34 cellular contexts compared by ENCODE assay signal in the genomic region with DNA sequence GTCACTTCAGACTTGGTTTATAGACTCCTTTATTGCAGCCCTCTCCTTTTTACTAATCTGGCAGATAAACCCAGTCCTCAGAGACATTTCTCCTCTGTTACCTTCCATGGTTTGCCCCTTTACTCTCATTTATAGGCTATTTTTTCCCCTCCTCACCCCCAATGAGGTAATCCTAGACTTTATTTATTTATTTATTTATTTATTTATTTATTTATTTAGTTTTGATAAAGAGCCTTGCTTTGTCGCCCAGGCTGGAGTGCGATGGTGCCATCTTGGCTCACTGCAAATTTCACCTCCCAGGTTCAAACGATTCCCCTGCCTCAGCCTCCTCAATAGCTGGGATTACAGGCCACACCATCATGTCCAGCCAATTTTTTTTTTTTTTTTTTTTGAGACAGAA.
"Had no signal": no experiment of that assay in that cellular context is flagged by ENCODE, and none has a peak within 500 bp of the region (broad histone marks: within the 10 kb centered on the region; RNA-seq: fewer than 3 reads in every experiment).

No MANE protein-coding gene starts in this region.

- H3K9me3 ChIP-seq: ascending aorta had no signal

- H3K36me3 ChIP-seq: ascending aorta had no signal

- H3K4me1 ChIP-seq: ascending aorta had no signal

- H3K27ac ChIP-seq: ascending aorta, VCaP had no signal

- ATAC-seq: activated CD4-positive, alpha-beta T cell treated with anti-CD3 and anti-CD28 coated beads for 36 hours; activated CD4-positive, CD25-positive, alpha-beta regulatory T cell treated with anti-CD3 and anti-CD28 coated beads, Interleukin-2, amount 50 U/mL, for 24 hours; activated CD8-positive, alpha-beta memory T cell treated with anti-CD3 and anti-CD28 coated beads, Interleukin-2, amount 10 ng/mL, durations not matched to agents 7 days and 5 days; activated CD8-positive, alpha-beta T cell treated with anti-CD3 and anti-CD28 coated beads, Interleukin-2, amount 10 ng/mL, durations not matched to agents 7 days and 5 days; activated naive CD8-positive, alpha-beta T cell treated with anti-CD3 and anti-CD28 coated beads, Interleukin-2, amount 50 U/mL, for 24 hours had no signal

- H3K27ac Mint-ChIP-seq: activated CD4-positive, alpha-beta memory T cell treated with anti-CD3 and anti-CD28 coated beads, Interleukin-2, amount 10 ng/mL, durations not matched to agents 7 days and 5 days; activated CD4-positive, alpha-beta T cell treated with anti-CD3 and anti-CD28 coated beads for 36 hours; activated CD4-positive, alpha-beta T cell treated with anti-CD3 and anti-CD28 coated beads, Interleukin-2, amount 10 ng/mL, durations not matched to agents 7 days and 5 days; activated CD8-positive, alpha-beta memory T cell treated with anti-CD3 and anti-CD28 coated beads, Interleukin-2, amount 10 ng/mL, durations not matched to agents 7 days and 5 days; activated CD8-positive, alpha-beta T cell treated with anti-CD3 and anti-CD28 coated beads, Interleukin-2, amount 10 ng/mL, durations not matched to agents 7 days and 5 days; activated naive CD4-positive, alpha-beta T cell treated with anti-CD3 and anti-CD28 coated beads, Interleukin-2, amount 10 ng/mL, durations not matched to agents 7 days and 5 days; activated naive CD4-positive, alpha-beta T cell treated with anti-CD3 and anti-CD28 coated beads, Interleukin-2, amount 50 U/mL, for 24 hours; activated naive CD8-positive, alpha-beta T cell; activated naive CD8-positive, alpha-beta T cell treated with anti-CD3 and anti-CD28 coated beads, Interleukin-2, amount 10 ng/mL, durations not matched to agents 7 days and 5 days; activated naive CD8-positive, alpha-beta T cell treated with anti-CD3 and anti-CD28 coated beads, Interleukin-2, amount 50 U/mL, for 24 hours; activated T-cell treated with anti-CD3 and anti-CD28 coated beads, Interleukin-2, amount 50 U/mL, for 24 hours; activated T-helper 2 cell treated with anti-CD3 and anti-CD28 coated beads, Interferon-gamma antibody, Interleukin-2, Interleukin-4, amounts not matched to agents 10 μg/mL and 5 μg/mL and 100 μg/mL, durations not matched to agents 14 hours and 24 hours and 36 hours; brain; T-helper 1 cell treated with Interleukin-12 subunit alpha and Interleukin-12 subunit beta and Interleukin-4 antibody, amounts not matched to agents 30 μg/mL and 1 μg/mL, for 36 hours; T-helper 2 cell treated with Interferon-gamma antibody and Interleukin-4, amounts not matched to agents 5 μg/mL and 100 μg/mL, for 36 hours had no signal

- H3K27me3 ChIP-seq: ascending aorta had no signal

- DNase-seq: activated CD4-positive, alpha-beta memory T cell treated with anti-CD3 and anti-CD28 coated beads, Interleukin-2, amount 10 ng/mL, durations not matched to agents 7 days and 5 days; activated CD4-positive, alpha-beta T cell treated with anti-CD3 and anti-CD28 coated beads for 1 hour; activated CD4-positive, alpha-beta T cell treated with anti-CD3 and anti-CD28 coated beads for 36 hours; activated CD4-positive, alpha-beta T cell treated with anti-CD3 and anti-CD28 coated beads for 48 hours; activated CD4-positive, alpha-beta T cell treated with anti-CD3 and anti-CD28 coated beads, Interleukin-2, amount 10 ng/mL, durations not matched to agents 7 days and 5 days; activated CD4-positive, alpha-beta T cell treated with anti-CD3 and anti-CD28 coated beads, Interleukin-2, amount 50 U/mL, for 48 hours; activated CD4-positive, CD25-positive, alpha-beta regulatory T cell; activated CD8-positive, alpha-beta memory T cell treated with anti-CD3 and anti-CD28 coated beads for 24 hours; activated CD8-positive, alpha-beta memory T cell treated with anti-CD3 and anti-CD28 coated beads, Interleukin-2, amount 10 ng/mL, durations not matched to agents 7 days and 5 days; activated CD8-positive, alpha-beta memory T cell treated with anti-CD3 and anti-CD28 coated beads, Interleukin-2, amount 50 U/mL, for 48 hours; activated CD8-positive, alpha-beta T cell treated with anti-CD3 and anti-CD28 coated beads, Interleukin-2, amount 10 ng/mL, durations not matched to agents 7 days and 5 days; activated effector memory CD4-positive, alpha-beta T cell treated with Interleukin-2 at 50 U/mL for 16 hours; activated gamma-delta T cell; activated naive CD4-positive, alpha-beta T cell treated with anti-CD3 and anti-CD28 coated beads, Interleukin-2, amount 10 ng/mL, durations not matched to agents 7 days and 5 days; activated naive CD4-positive, alpha-beta T cell treated with Interleukin-2 at 50 U/mL for 16 hours; activated naive CD8-positive, alpha-beta T cell treated with anti-CD3 and anti-CD28 coated beads, Interleukin-2, amount 10 ng/mL, durations not matched to agents 7 days and 5 days; activated naive CD8-positive, alpha-beta T cell treated with anti-CD3 and anti-CD28 coated beads, Interleukin-2, amount 50 U/mL, for 24 hours; activated T-cell treated with anti-CD3 and anti-CD28 coated beads, Interleukin-2, amount 50 U/mL, for 24 hours; activated T-cell treated with anti-CD3 and anti-CD28 coated beads, Interleukin-2, amount 50 U/mL, for 48 hours; amygdala; anterior cingulate cortex; central memory CD4-positive, alpha-beta T cell; T-helper 1 cell; T-helper 2 cell; T-helper 9 cell had no signal

- H3K9me3 Mint-ChIP-seq: activated CD4-positive, alpha-beta memory T cell treated with anti-CD3 and anti-CD28 coated beads, Interleukin-2, amount 10 ng/mL, durations not matched to agents 7 days and 5 days; activated CD4-positive, alpha-beta T cell treated with anti-CD3 and anti-CD28 coated beads, Interleukin-2, amount 10 ng/mL, durations not matched to agents 7 days and 5 days; activated naive CD4-positive, alpha-beta T cell treated with anti-CD3 and anti-CD28 coated beads, Interleukin-2, amount 10 ng/mL, durations not matched to agents 7 days and 5 days; activated naive CD4-positive, alpha-beta T cell treated with anti-CD3 and anti-CD28 coated beads, Interleukin-2, amount 50 U/mL, for 24 hours; activated naive CD8-positive, alpha-beta T cell treated with anti-CD3 and anti-CD28 coated beads, Interleukin-2, amount 10 ng/mL, durations not matched to agents 7 days and 5 days; activated naive CD8-positive, alpha-beta T cell treated with anti-CD3 and anti-CD28 coated beads, Interleukin-2, amount 50 U/mL, for 24 hours; activated T-cell treated with anti-CD3 and anti-CD28 coated beads, Interleukin-2, amount 50 U/mL, for 24 hours; activated T-helper 2 cell treated with anti-CD3 and anti-CD28 coated beads, Interferon-gamma antibody, Interleukin-2, Interleukin-4, amounts not matched to agents 10 μg/mL and 5 μg/mL and 100 μg/mL, durations not matched to agents 14 hours and 24 hours and 36 hours; brain; T-helper 1 cell treated with Interleukin-12 subunit alpha and Interleukin-12 subunit beta and Interleukin-4 antibody, amounts not matched to agents 30 μg/mL and 1 μg/mL, for 36 hours; T-helper 2 cell treated with Interferon-gamma antibody and Interleukin-4, amounts not matched to agents 5 μg/mL and 100 μg/mL, for 36 hours had no signal

- H3K36me3 Mint-ChIP-seq: activated CD8-positive, alpha-beta memory T cell treated with anti-CD3 and anti-CD28 coated beads, Interleukin-2, amount 10 ng/mL, durations not matched to agents 7 days and 5 days; activated naive CD4-positive, alpha-beta T cell treated with anti-CD3 and anti-CD28 coated beads, Interleukin-2, amount 10 ng/mL, durations not matched to agents 7 days and 5 days; activated naive CD4-positive, alpha-beta T cell treated with anti-CD3 and anti-CD28 coated beads, Interleukin-2, amount 50 U/mL, for 24 hours; activated naive CD8-positive, alpha-beta T cell; activated naive CD8-positive, alpha-beta T cell treated with anti-CD3 and anti-CD28 coated beads, Interleukin-2, amount 10 ng/mL, durations not matched to agents 7 days and 5 days; brain had no signal

- H3K4me1 Mint-ChIP-seq: activated CD4-positive, alpha-beta memory T cell treated with anti-CD3 and anti-CD28 coated beads, Interleukin-2, amount 10 ng/mL, durations not matched to agents 7 days and 5 days; activated CD4-positive, alpha-beta T cell treated with anti-CD3 and anti-CD28 coated beads for 36 hours; activated CD4-positive, alpha-beta T cell treated with anti-CD3 and anti-CD28 coated beads, Interleukin-2, amount 10 ng/mL, durations not matched to agents 7 days and 5 days; activated CD8-positive, alpha-beta memory T cell treated with anti-CD3 and anti-CD28 coated beads, Interleukin-2, amount 10 ng/mL, durations not matched to agents 7 days and 5 days; activated naive CD4-positive, alpha-beta T cell treated with anti-CD3 and anti-CD28 coated beads, Interleukin-2, amount 10 ng/mL, durations not matched to agents 7 days and 5 days; activated naive CD4-positive, alpha-beta T cell treated with anti-CD3 and anti-CD28 coated beads, Interleukin-2, amount 50 U/mL, for 24 hours; brain had no signal

- H3K4me3 ChIP-seq: ascending aorta had no signal

- H3K4me3 Mint-ChIP-seq: activated CD4-positive, alpha-beta memory T cell treated with anti-CD3 and anti-CD28 coated beads, Interleukin-2, amount 10 ng/mL, durations not matched to agents 7 days and 5 days; activated CD4-positive, alpha-beta T cell treated with anti-CD3 and anti-CD28 coated beads for 36 hours; activated CD4-positive, alpha-beta T cell treated with anti-CD3 and anti-CD28 coated beads, Interleukin-2, amount 10 ng/mL, durations not matched to agents 7 days and 5 days; activated CD8-positive, alpha-beta memory T cell treated with anti-CD3 and anti-CD28 coated beads, Interleukin-2, amount 10 ng/mL, durations not matched to agents 7 days and 5 days; activated CD8-positive, alpha-beta T cell treated with anti-CD3 and anti-CD28 coated beads, Interleukin-2, amount 10 ng/mL, durations not matched to agents 7 days and 5 days; activated naive CD4-positive, alpha-beta T cell treated with anti-CD3 and anti-CD28 coated beads, Interleukin-2, amount 10 ng/mL, durations not matched to agents 7 days and 5 days; activated naive CD4-positive, alpha-beta T cell treated with anti-CD3 and anti-CD28 coated beads, Interleukin-2, amount 50 U/mL, for 24 hours; activated naive CD8-positive, alpha-beta T cell; activated naive CD8-positive, alpha-beta T cell treated with anti-CD3 and anti-CD28 coated beads, Interleukin-2, amount 10 ng/mL, durations not matched to agents 7 days and 5 days; activated naive CD8-positive, alpha-beta T cell treated with anti-CD3 and anti-CD28 coated beads, Interleukin-2, amount 50 U/mL, for 24 hours; activated T-cell treated with anti-CD3 and anti-CD28 coated beads, Interleukin-2, amount 50 U/mL, for 24 hours; brain; T-helper 1 cell treated with Interleukin-12 subunit alpha and Interleukin-12 subunit beta and Interleukin-4 antibody, amounts not matched to agents 30 μg/mL and 1 μg/mL, for 36 hours; T-helper 2 cell treated with Interferon-gamma antibody and Interleukin-4, amounts not matched to agents 5 μg/mL and 100 μg/mL, for 36 hours had no signal
